In genomic region chr2:12715878-12716249, GRCh38 we compare ENCODE assay signal across 8 cellular contexts. TPM values are rescaled to one million over a fixed set of nuclear protein-coding genes. Genes with fewer than 3 reads are reported as not detected.
DNase-seq lines count a peak whose midpoint lies in the region; ATAC-seq and TF ChIP-seq lines count a peak whose summit lies in the region.

No MANE protein-coding gene starts in this region.

- H3K36me3 ChIP-seq in lower lobe of right lung, result no peaks in the 10 kb centered on the region

- peaks cover 12% of the 10 kb centered on the region for H3K27me3 Mint-ChIP-seq in activated CD4-positive, alpha-beta T cell treated with anti-CD3 and anti-CD28 coated beads, Interleukin-2, amount 10 ng/mL, durations not matched to agents 7 days and 5 days

- H3K4me3 ChIP-seq in HFF-Myc (replicated peaks; ENCODE audit: low read depth, low read length) (peak overlapping the region; percentile 92), lower lobe of right lung (peak overlapping the region; percentile 88)

- ATAC-seq in lower lobe of right lung, result peak; percentile 71 to 82

- intact Hi-C loops in lower lobe of right lung (cut with DNase I), result no loop called here

- CTCF ChIA-PET in activated CD4-positive, alpha-beta T cell treated with anti-CD3 and anti-CD28 coated beads, Interleukin-2, amount 10 ng/mL, durations not matched to agents 7 days and 5 days (lab: Charles Lee), result interaction anchor here (0.6 to 3.2 kb wide), 26 partner anchors 9 to 888 kb away, joined by 3 to 15 read pairs (median 4); no protein-coding TSS in a partner anchor

- H3K27me3 ChIP-seq in lower lobe of right lung (ENCODE audit: low read depth), result peaks cover 5% of the 10 kb centered on the region

- peaks cover 35% of the 10 kb centered on the region for H3K36me3 Mint-ChIP-seq in activated CD4-positive, alpha-beta T cell treated with anti-CD3 and anti-CD28 coated beads, Interleukin-2, amount 10 ng/mL, durations not matched to agents 7 days and 5 days (ENCODE audit: low read depth)

- H3K9me3 ChIP-seq in lower lobe of right lung, result no peaks in the 10 kb centered on the region

- TF ChIP-seq CTCF in HFF-Myc (IDR thresholded peaks at IDR 0.05; ENCODE audit: low read depth, low read length, missing control alignments) (peak; percentile 58), lower lobe of right lung (IDR thresholded peaks at IDR 0.05) (peak; percentile 69)

- in situ Hi-C loops in Caki2 (cut with HindIII; ENCODE audit: low pct_unique_long_range_greater_than_20kb, low sequenced_read_pairs), result no loop called here
- in situ Hi-C loops in KBM-7 (cut with MboI; ENCODE audit: low pct_unique_long_range_greater_than_20kb, low sequenced_read_pairs), result no loop called here

- POLR2A ChIA-PET in activated CD4-positive, alpha-beta T cell treated with anti-CD3 and anti-CD28 coated beads, Interleukin-2, amount 10 ng/mL, durations not matched to agents 7 days and 5 days (lab: Charles Lee), result interaction anchor here (0.7 kb wide), 1 partner anchor 273 kb away, joined by 3 read pairs; no protein-coding TSS in a partner anchor

- no peaks in the 10 kb centered on the region for H3K9me3 Mint-ChIP-seq in activated CD4-positive, alpha-beta T cell treated with anti-CD3 and anti-CD28 coated beads, Interleukin-2, amount 10 ng/mL, durations not matched to agents 7 days and 5 days

- H3K27ac Mint-ChIP-seq in activated CD4-positive, alpha-beta T cell treated with anti-CD3 and anti-CD28 coated beads, Interleukin-2, amount 10 ng/mL, durations not matched to agents 7 days and 5 days, result peak overlapping the region; percentile 93

- H3K27ac ChIP-seq in lower lobe of right lung, result peak overlapping the region; percentile 95

- peaks cover 21% of the 10 kb centered on the region for H3K4me1 ChIP-seq in lower lobe of right lung

- peak overlapping the region; percentile 84 for H3K4me3 Mint-ChIP-seq in activated CD4-positive, alpha-beta T cell treated with anti-CD3 and anti-CD28 coated beads, Interleukin-2, amount 10 ng/mL, durations not matched to agents 7 days and 5 days

- H3K4me1 Mint-ChIP-seq in activated CD4-positive, alpha-beta T cell treated with anti-CD3 and anti-CD28 coated beads, Interleukin-2, amount 10 ng/mL, durations not matched to agents 7 days and 5 days, result peaks cover 45% of the 10 kb centered on the region

- DNase-seq in Caki2 (ENCODE audit: low read depth) (peak; percentile 55), HFF-Myc (ENCODE audit: extremely low read depth, low read depth) (no peak), NCI-H226 (peak; percentile 47), dermis blood vessel endothelial cell (peak; percentile 94), lower lobe of right lung (peak; percentile 86), KBM-7 (no peak)
- DNase-seq in activated CD4-positive, alpha-beta T cell treated with anti-CD3 and anti-CD28 coated beads, Interleukin-2, amount 10 ng/mL, durations not matched to agents 7 days and 5 days, result peak; percentile 87
- DNase-seq in stimulated activated CD4-positive, alpha-beta T cell treated with anti-CD3 and anti-CD28 coated beads, TNF-alpha, amount 100 ng/mL, for 24 hours (ENCODE audit: low read depth in 3 of 3), result peak; percentile 58 to 72 (median 65)

RNA-seq across cellular contexts. Expression of gene TRIB2, which starts 0.9 kb away (rescaled TPM):
- total RNA-seq in Caki2 (2014; rRNA removed; shearing (Covaris generic); ENCODE audit: low replicate concordance), result 0.81 TPM in 1 of 2 replicates, not detected in the other
- total RNA-seq in activated CD4-positive, alpha-beta T cell treated with anti-CD3 and anti-CD28 coated beads, Interleukin-2, amount 10 ng/mL, durations not matched to agents 7 days and 5 days, result 10 to 100 TPM; 85.4 to 96.5 TPM
- total RNA-seq in dermis blood vessel endothelial cell (73.6 and 141 TPM in 2 replicates), lower lobe of right lung (35.1 TPM)

Comparison
In these comparisons a context has a peak if more than half of its experiments do, and no peak if none do; other contexts are left out.
1. DNase-seq: peak in Caki2 (single experiment), NCI-H226 (single experiment), activated CD4-positive, alpha-beta T cell treated with anti-CD3 and anti-CD28 coated beads, Interleukin-2, amount 10 ng/mL, durations not matched to agents 7 days and 5 days (single experiment), dermis blood vessel endothelial cell (single experiment), lower lobe of right lung (single experiment) and stimulated activated CD4-positive, alpha-beta T cell treated with anti-CD3 and anti-CD28 coated beads, TNF-alpha, amount 100 ng/mL, for 24 hours (3 of 3); none in HFF-Myc (single experiment) and KBM-7 (single experiment).
2. RNA of gene TRIB2, which starts 0.9 kb away (total RNA-seq): 73.6 to 141 TPM in dermis blood vessel endothelial cell, 85.4 to 96.5 TPM in activated CD4-positive, alpha-beta T cell treated with anti-CD3 and anti-CD28 coated beads, Interleukin-2, amount 10 ng/mL, durations not matched to agents 7 days and 5 days and 35.1 TPM in lower lobe of right lung (single experiment); 0.81 TPM in Caki2; every median in the first group is over 10 times any median in the second.